In genomic region chr9:89309166-89309565, GRCh38 we compare ENCODE assay signal across 9 cellular contexts. TPM values are rescaled to one million over a fixed set of nuclear protein-coding genes. Genes with fewer than 3 reads are reported as not detected.
DNase-seq lines count a peak whose midpoint lies in the region; ATAC-seq and TF ChIP-seq lines count a peak whose summit lies in the region.
"Had no signal": no experiment of that assay in that cellular context is flagged by ENCODE, and none has a peak within 500 bp of the region (broad histone marks: within the 10 kb centered on the region; RNA-seq: fewer than 3 reads in every experiment).

No MANE protein-coding gene starts in this region.

- intact Hi-C loops in head of caudate nucleus (cut with DNase I) = loop anchor here (10.0 kb wide), 1 partner anchor 124 kb away; no protein-coding TSS in a partner anchor

- H3K9me3 ChIP-seq in T-helper 17 cell (ENCODE audit: control insufficient read depth, low read length, poor library complexity, severe bottlenecking) = no peaks in the 10 kb centered on the region

- H3K27me3 Mint-ChIP-seq in activated T-cell treated with anti-CD3 and anti-CD28 coated beads, Interleukin-2, amount 50 U/mL, for 24 hours = no peaks in the 10 kb centered on the region
- H3K27me3 Mint-ChIP-seq in T-helper 17 cell (no peaks in the 10 kb centered on the region), glutamatergic neuron (ENCODE audit: unreplicated experiment) (peaks cover 12% of the 10 kb centered on the region)
- H3K27me3 Mint-ChIP-seq in stimulated activated naive B cell treated with anti-CD40 and anti-IgM and Interleukin-4, amounts not matched to agents 10 μg/mL and 1 μg/mL and 100 μg/mL, for 72 hours = no peaks in the 10 kb centered on the region

- H3K36me3 Mint-ChIP-seq in activated T-cell treated with anti-CD3 and anti-CD28 coated beads, Interleukin-2, amount 50 U/mL, for 24 hours (ENCODE audit: low read depth) = peaks cover 56% of the 10 kb centered on the region
- peaks cover 5% of the 10 kb centered on the region for H3K36me3 Mint-ChIP-seq in T-helper 17 cell (ENCODE audit: low read depth)
- no peaks in the 10 kb centered on the region for H3K36me3 Mint-ChIP-seq in glutamatergic neuron (ENCODE audit: unreplicated experiment)
- H3K36me3 Mint-ChIP-seq in stimulated activated naive B cell treated with anti-CD40 and anti-IgM and Interleukin-4, amounts not matched to agents 10 μg/mL and 1 μg/mL and 100 μg/mL, for 72 hours = peaks cover 17 to 21% of the 10 kb centered on the region in 2 donors

- no peak for TF ChIP-seq CTCF in glutamatergic neuron (IDR thresholded peaks at IDR 0.05; ENCODE audit: partially characterized antibody, unreplicated experiment)

- H3K4me1 Mint-ChIP-seq in activated T-cell treated with anti-CD3 and anti-CD28 coated beads, Interleukin-2, amount 50 U/mL, for 24 hours (ENCODE audit: low read depth) = peaks cover 27% of the 10 kb centered on the region
- H3K4me1 Mint-ChIP-seq in T-helper 17 cell (peaks cover 20% of the 10 kb centered on the region), glutamatergic neuron (ENCODE audit: low read depth, unreplicated experiment) (peaks cover 6% of the 10 kb centered on the region)
- peaks cover 8 to 21% of the 10 kb centered on the region in 2 donors for H3K4me1 Mint-ChIP-seq in stimulated activated naive B cell treated with anti-CD40 and anti-IgM and Interleukin-4, amounts not matched to agents 10 μg/mL and 1 μg/mL and 100 μg/mL, for 72 hours

- H3K4me3 Mint-ChIP-seq in activated T-cell treated with anti-CD3 and anti-CD28 coated beads, Interleukin-2, amount 50 U/mL, for 24 hours = peak overlapping the region; percentile 93
- H3K4me3 Mint-ChIP-seq in T-helper 17 cell (peak overlapping the region; percentile 97), glutamatergic neuron (ENCODE audit: unreplicated experiment) (peak overlapping the region; percentile 95)
- peak overlapping the region; percentile 94 to 97 for H3K4me3 Mint-ChIP-seq in stimulated activated naive B cell treated with anti-CD40 and anti-IgM and Interleukin-4, amounts not matched to agents 10 μg/mL and 1 μg/mL and 100 μg/mL, for 72 hours

- no peak for ATAC-seq in T-helper 17 cell
- no peak for ATAC-seq in stimulated activated naive B cell treated with anti-CD40 and anti-IgM and Interleukin-4, amounts not matched to agents 10 μg/mL and 1 μg/mL and 100 μg/mL, for 72 hours (replicated peaks)

- no peak for DNase-seq in activated T-cell treated with anti-CD3 and anti-CD28 coated beads, Interleukin-2, amount 50 U/mL, for 24 hours
- DNase-seq in activated T-cell treated with anti-CD3 and anti-CD28 coated beads, Interleukin-2, amount 50 U/mL, for 1 hour = no peak
- DNase-seq in T-helper 17 cell = no peak
- no peak for DNase-seq in glutamatergic neuron
- no peak for DNase-seq in stimulated activated naive B cell treated with anti-CD40 and anti-IgM and Interleukin-4, amounts not matched to agents 10 μg/mL and 1 μg/mL and 100 μg/mL, for 72 hours
- no peak for DNase-seq in NCI-H1105 treated with DMSO at 0.1 percent for 48 hours (lab: John Stamatoyannopoulos, UW)
- DNase-seq in D341Med (ENCODE audit: low spot score) = no peak
- no peak for DNase-seq in head of caudate nucleus
- DNase-seq: NCI-H1048 had no signal

- no peaks in the 10 kb centered on the region for H3K9me3 Mint-ChIP-seq in activated T-cell treated with anti-CD3 and anti-CD28 coated beads, Interleukin-2, amount 50 U/mL, for 24 hours
- peaks cover 8% of the 10 kb centered on the region for H3K9me3 Mint-ChIP-seq in glutamatergic neuron (ENCODE audit: unreplicated experiment)
- H3K9me3 Mint-ChIP-seq in stimulated activated naive B cell treated with anti-CD40 and anti-IgM and Interleukin-4, amounts not matched to agents 10 μg/mL and 1 μg/mL and 100 μg/mL, for 72 hours = no peaks in the 10 kb centered on the region

- H3K27ac Mint-ChIP-seq in activated T-cell treated with anti-CD3 and anti-CD28 coated beads, Interleukin-2, amount 50 U/mL, for 24 hours = peak overlapping the region; percentile 99
- peak overlapping the region; percentile 98 for H3K27ac Mint-ChIP-seq in T-helper 17 cell
- no peak overlapping the region for H3K27ac Mint-ChIP-seq in glutamatergic neuron (ENCODE audit: unreplicated experiment)
- H3K27ac Mint-ChIP-seq in stimulated activated naive B cell treated with anti-CD40 and anti-IgM and Interleukin-4, amounts not matched to agents 10 μg/mL and 1 μg/mL and 100 μg/mL, for 72 hours = peak overlapping the region; percentile 100

RNA-seq across cellular contexts. Expression of gene CKS2, which starts 1.8 kb away (rescaled TPM):
- total RNA-seq in T-helper 17 cell (10 to 100 TPM; 11.9 to 18.1 TPM), glutamatergic neuron (ENCODE audit: unreplicated experiment) (48.7 TPM)

RNA-seq across cellular contexts. Expression of gene SECISBP2, which starts 9.1 kb away (rescaled TPM):
- total RNA-seq in T-helper 17 cell = 100 to 1,000 TPM; 106 to 115 TPM
- total RNA-seq in glutamatergic neuron (ENCODE audit: unreplicated experiment) = 86.4 TPM
